Comparison of ENCODE assay signal across 1 cellular context in genomic region chr15:88454231-88454630, GRCh38.
TF ChIP-seq lines count a peak whose summit lies in the region.

No MANE protein-coding gene starts in this region.

TF ChIP-seq in IMR-90, 13 proteins besides CTCF, POLR2A, EP300 and RAD21 (continued from another document):
- no peak for TF ChIP-seq BHLHE40 (IDR thresholded peaks at IDR 0.05; ENCODE audit: low read depth, low read length)
- TF ChIP-seq ELK1 (IDR thresholded peaks at IDR 0.05; ENCODE audit: borderline replicate concordance, low read depth, low read length) = no peak
- TF ChIP-seq USF2 (IDR thresholded peaks at IDR 0.05; ENCODE audit: low read depth, low read length) = no peak
- no peak for TF ChIP-seq RFX5 (IDR thresholded peaks at IDR 0.05; ENCODE audit: low read depth, low read length)
- TF ChIP-seq MAFK (IDR thresholded peaks at IDR 0.05; ENCODE audit: low read depth, low read length) = no peak
- no peak for TF ChIP-seq SMC3 (IDR thresholded peaks at IDR 0.05; ENCODE audit: low read depth, low read length)
